Comparison of ENCODE assay signal across 8 cellular contexts in genomic region chr16:70454221-70455034, GRCh38. TPM values are rescaled to one million over a fixed set of nuclear protein-coding genes. Genes with fewer than 3 reads are reported as not detected.
A peak's percentile ranks its signal among the peaks of the same experiment; 100 is the strongest.
DNase-seq lines count a peak whose midpoint lies in the region; ATAC-seq and TF ChIP-seq lines count a peak whose summit lies in the region.

TSS of gene FCSK (plus strand) at chr16:70454595. CDS start at chr16:70463191, 8,596 bp downstream.

- TF ChIP-seq CTCF in heart right ventricle (IDR thresholded peaks at IDR 0.05) (peak in 1 of 9 donors; percentile 18), upper lobe of left lung (IDR thresholded peaks at IDR 0.05) (peak in 3 of 6 experiments; percentile 7 to 35 (median 23))

- peak within 1 kb of the TSS; percentile 84 to 100 (median 93) for H3K4me3 ChIP-seq in heart right ventricle
- peak within 1 kb of the TSS; percentile 83 to 99 (median 89) for H3K4me3 ChIP-seq in upper lobe of left lung

- no peaks in the 10 kb centered on the region for H3K9me3 Mint-ChIP-seq in IgD-negative memory B cell

- peak within 1 kb of the TSS; percentile 66 to 94 (median 93) for H3K27ac Mint-ChIP-seq in IgD-negative memory B cell

- H3K27me3 ChIP-seq in heart right ventricle (peaks cover 0 to 12% (median 0%) of the 10 kb centered on the region in 7 donors), upper lobe of left lung (no peaks in the 10 kb centered on the region)

- no peaks in the 10 kb centered on the region for H3K27me3 Mint-ChIP-seq in IgD-negative memory B cell

- peak within 1 kb of the TSS; percentile 85 to 100 (median 96) for H3K27ac ChIP-seq in heart right ventricle
- H3K27ac ChIP-seq in upper lobe of left lung = peak within 1 kb of the TSS; percentile 91 to 100 (median 97)

- peak within 1 kb of the TSS; percentile 84 to 97 (median 92) for H3K4me3 Mint-ChIP-seq in IgD-negative memory B cell

- TF ChIP-seq EP300 in upper lobe of left lung (IDR thresholded peaks at IDR 0.05) = no peak

- H3K36me3 ChIP-seq in heart right ventricle = peaks cover 0 to 8% (median 0%) of the 10 kb centered on the region in 9 donors
- H3K36me3 ChIP-seq in upper lobe of left lung = no peaks in the 10 kb centered on the region

- intact Hi-C loops in heart right ventricle (cut with DNase I) (loop anchor here in 4 of 10 donors (1.0 to 5.0 kb wide), 3 partner anchors 62 to 73 kb away; no protein-coding TSS in a partner anchor), posterior vena cava (cut with DNase I) (no loop called here)

- peak in 1 of 4 donors; percentile 64 for TF ChIP-seq POLR2A in upper lobe of left lung (IDR thresholded peaks at IDR 0.05)

- peak; percentile 72 for DNase-seq in EL
- peak; percentile 16 for DNase-seq in activated naive CD8-positive, alpha-beta T cell treated with anti-CD3 and anti-CD28 coated beads, Interleukin-2, amount 50 U/mL, for 16 hours (ENCODE audit: low read depth, low spot score)
- DNase-seq in heart right ventricle = peak; percentile 56 to 73
- peak; percentile 89 for DNase-seq in posterior vena cava (ENCODE audit: low spot score)
- DNase-seq in upper lobe of left lung = peak; percentile 65 to 94

- no peaks in the 10 kb centered on the region for H3K36me3 Mint-ChIP-seq in IgD-negative memory B cell

- H3K4me1 Mint-ChIP-seq in IgD-negative memory B cell = peaks cover 8 to 14% (median 10%) of the 10 kb centered on the region in 3 donors

- WGBS in heart right ventricle, 2 donors = 0 to 1% methylated on average over 59 to 67 of the region's 67 CpGs
- 0% methylated on average over 18 to 60 of the region's 67 CpGs for WGBS in upper lobe of left lung, 2 donors

- peaks cover 0 to 22% (median 17%) of the 10 kb centered on the region in 9 donors for H3K4me1 ChIP-seq in heart right ventricle
- H3K4me1 ChIP-seq in upper lobe of left lung = peaks cover 6 to 22% (median 13%) of the 10 kb centered on the region in 4 donors

- H3K9me3 ChIP-seq in heart right ventricle = no peaks in the 10 kb centered on the region
- no peaks in the 10 kb centered on the region for H3K9me3 ChIP-seq in upper lobe of left lung

- ATAC-seq in GM21529 (IDR thresholded peaks at IDR 0.05; ENCODE audit: unreplicated experiment) (peak; percentile 87), SK-N-SH treated with all-trans-retinoic acid at 6 μM for 48 hours (peak; percentile 95), heart right ventricle (peak; percentile 90 to 94 (median 93)), upper lobe of left lung (ENCODE audit: low FRiP score in 2 of 2) (peak; percentile 90 to 96)

TF ChIP-seq in SK-N-SH treated with all-trans-retinoic acid at 6 μM for 48 hours, 23 proteins besides CTCF, POLR2A, EP300 and RAD21 (continues in another document):
- TF ChIP-seq CREB5 (CRISPR knock-in tag; IDR thresholded peaks at IDR 0.05; ENCODE audit: low read depth) (no peak), TSHZ2 (CRISPR knock-in tag; IDR thresholded peaks at IDR 0.05) (peak; percentile 39; the same call in 1 of the 2 replicates), PPARA (CRISPR knock-in tag; IDR thresholded peaks at IDR 0.05; ENCODE audit: borderline replicate concordance) (no peak), CSRNP3 (CRISPR knock-in tag; IDR thresholded peaks at IDR 0.05) (no peak), ZC3H10 (CRISPR knock-in tag; IDR thresholded peaks at IDR 0.05) (no peak), ZNF565 (CRISPR knock-in tag; conservative IDR thresholded peaks at IDR 0.05; ENCODE audit: low read depth) (no peak), ISL1 (CRISPR knock-in tag; IDR thresholded peaks at IDR 0.05) (no peak), ZNF8 (CRISPR knock-in tag; IDR thresholded peaks at IDR 0.05) (no peak), PATZ1 (CRISPR knock-in tag; IDR thresholded peaks at IDR 0.05; ENCODE audit: borderline replicate concordance) (peak; percentile 94), ZNF70 (CRISPR knock-in tag; IDR thresholded peaks at IDR 0.05) (no peak), CSDC2 (CRISPR knock-in tag; IDR thresholded peaks at IDR 0.05) (0 out of 2 replicates have a peak, but pooled peaks have one; percentile 33), SNAI2 (CRISPR knock-in tag; IDR thresholded peaks at IDR 0.05) (no peak), ZFP3 (CRISPR knock-in tag; IDR thresholded peaks at IDR 0.05) (no peak), TOX (CRISPR knock-in tag; IDR thresholded peaks at IDR 0.05; ENCODE audit: borderline replicate concordance) (no peak), TCF4 (CRISPR knock-in tag; IDR thresholded peaks at IDR 0.05; ENCODE audit: borderline replicate concordance) (no peak), ARNTL (CRISPR knock-in tag; IDR thresholded peaks at IDR 0.05; ENCODE audit: borderline replicate concordance, low read depth) (no peak)

RNA-seq across cellular contexts. Expression of gene FCSK, which starts in this region (rescaled TPM):
- polyA plus RNA-seq in IgD-negative memory B cell (4.6 TPM), heart right ventricle (10 to 100 TPM in 1 of 2 donors, 1 to 10 TPM in 1; 6.3 to 15.4 TPM)
- total RNA-seq in heart right ventricle (10 to 100 TPM in 2 of 10 donors, 1 to 10 TPM in 8; 6.5 to 12.6 (median 9.0) TPM), posterior vena cava (10 to 100 TPM; 10.7 to 11.0 TPM), upper lobe of left lung (10 to 100 TPM; 16.0 to 51.3 (median 24.5) TPM)

Comparison
In these comparisons a context has a peak if more than half of its experiments do, and no peak if none do; other contexts are left out.
1. Peak in every context shown above with its lines: DNase-seq, ATAC-seq, H3K4me3 ChIP-seq and H3K27ac ChIP-seq.
2. DNase-seq: peak in every context shown above with its lines; median percentile 89 in posterior vena cava; 80 in upper lobe of left lung; 72 in EL; 64 in heart right ventricle; 16 in activated naive CD8-positive, alpha-beta T cell treated with anti-CD3 and anti-CD28 coated beads, Interleukin-2, amount 50 U/mL, for 16 hours.